ENCODE assay signal across 24 cellular contexts in the genomic region with DNA sequence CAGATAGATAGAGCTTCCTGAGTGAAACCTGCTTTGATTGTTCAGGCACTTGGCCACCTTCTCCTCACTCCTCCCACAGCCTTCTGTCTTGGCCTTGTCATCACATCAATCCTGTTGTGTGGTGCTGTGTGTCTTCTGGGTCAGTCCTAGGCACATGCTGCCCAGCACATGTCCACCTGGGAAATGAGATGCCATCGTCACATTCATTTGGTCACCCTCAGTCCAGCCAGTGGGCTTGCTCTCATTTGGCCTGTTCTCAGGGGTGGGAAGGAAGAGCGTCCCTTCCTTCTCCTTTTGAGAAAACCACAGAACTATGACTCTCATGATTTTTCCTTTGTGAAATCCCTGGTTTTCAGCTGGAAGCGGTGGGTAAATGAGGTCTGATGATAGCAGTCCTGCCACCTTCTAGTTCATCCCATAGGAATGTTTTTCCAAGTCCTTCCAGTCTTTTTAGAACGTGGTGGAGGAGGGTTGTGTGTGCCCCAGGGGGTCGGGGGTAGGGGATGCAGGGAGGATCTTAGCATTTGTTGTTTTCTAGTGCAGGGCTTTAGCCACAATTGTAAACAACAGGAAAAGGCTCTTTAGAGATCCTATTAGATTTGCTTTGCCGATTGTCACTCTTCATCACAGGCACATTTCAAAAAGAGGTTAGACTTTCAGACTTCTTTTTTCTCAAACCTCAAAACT. TPM values are rescaled to one million over a fixed set of nuclear protein-coding genes. Genes with fewer than 3 reads are reported as not detected.
DNase-seq lines count a peak whose midpoint lies in the region; ATAC-seq and TF ChIP-seq lines count a peak whose summit lies in the region.
"Had no signal": no experiment of that assay in that cellular context is flagged by ENCODE, and none has a peak within 500 bp of the region (broad histone marks: within the 10 kb centered on the region; RNA-seq: fewer than 3 reads in every experiment).

No MANE protein-coding gene starts in this region.

- H3K4me3 ChIP-seq in right atrium auricular region (no peak overlapping the region), left lung (no peak overlapping the region), upper lobe of right lung (no peak overlapping the region), HAP-1 (no peak overlapping the region)
- H3K4me3 ChIP-seq: psoas muscle, smooth muscle cell, stomach, transverse colon had no signal

- H3K36me3 Mint-ChIP-seq in activated T-helper 17 cell treated with anti-CD3 and anti-CD28 coated beads, Interleukin-2, amount 50 U/mL, for 72 hours (ENCODE audit: low read depth): no peaks in the 10 kb centered on the region

- no peak overlapping the region for H3K27ac Mint-ChIP-seq in activated T-helper 17 cell treated with anti-CD3 and anti-CD28 coated beads, Interleukin-2, amount 50 U/mL, for 72 hours
- H3K27ac Mint-ChIP-seq: activated CD4-positive, alpha-beta T cell treated with anti-CD3 and anti-CD28 coated beads, Interleukin-2, amount 10 ng/mL, durations not matched to agents 24 days and 14 days; activated CD8-positive, alpha-beta memory T cell treated with anti-CD3 and anti-CD28 coated beads, Interleukin-2, amount 10 ng/mL, durations not matched to agents 7 days and 5 days; activated naive CD8-positive, alpha-beta T cell treated with anti-CD3 and anti-CD28 coated beads, Interleukin-2, amount 10 ng/mL, durations not matched to agents 7 days and 5 days had no signal

- H3K4me1 ChIP-seq in right atrium auricular region (no peaks in the 10 kb centered on the region), left lung (peaks cover 0 to 44% of the 10 kb centered on the region in 2 donors), upper lobe of right lung (peaks cover 13% of the 10 kb centered on the region), HAP-1 (no peaks in the 10 kb centered on the region)
- H3K4me1 ChIP-seq: BE2C, psoas muscle, stomach, transverse colon had no signal

- H3K36me3 ChIP-seq in right atrium auricular region: peaks cover 3% of the 10 kb centered on the region
- H3K36me3 ChIP-seq in left lung: peaks cover 0 to 22% of the 10 kb centered on the region in 2 donors
- peaks cover 10% of the 10 kb centered on the region for H3K36me3 ChIP-seq in upper lobe of right lung
- H3K36me3 ChIP-seq in HAP-1 (replicated peaks): no peaks in the 10 kb centered on the region
- H3K36me3 ChIP-seq: BE2C, brain microvascular endothelial cell, transverse colon had no signal

- H3K27ac ChIP-seq in right atrium auricular region (no peak overlapping the region), left lung (no peak overlapping the region), upper lobe of right lung (no peak overlapping the region)
- H3K27ac ChIP-seq: brain microvascular endothelial cell, psoas muscle, stomach, transverse colon had no signal

- TF ChIP-seq CTCF in right atrium auricular region (IDR thresholded peaks at IDR 0.05): no peak
- no peak for TF ChIP-seq CTCF in left lung (IDR thresholded peaks at IDR 0.05)
- TF ChIP-seq CTCF in upper lobe of right lung (IDR thresholded peaks at IDR 0.05): no peak

- H3K27me3 Mint-ChIP-seq in activated T-helper 17 cell treated with anti-CD3 and anti-CD28 coated beads, Interleukin-2, amount 50 U/mL, for 72 hours: no peaks in the 10 kb centered on the region

- no peaks in the 10 kb centered on the region for H3K9me3 Mint-ChIP-seq in activated T-helper 17 cell treated with anti-CD3 and anti-CD28 coated beads, Interleukin-2, amount 50 U/mL, for 72 hours

- H3K27me3 ChIP-seq in right atrium auricular region (no peaks in the 10 kb centered on the region), left lung (no peaks in the 10 kb centered on the region), upper lobe of right lung (no peaks in the 10 kb centered on the region), HAP-1 (ENCODE audit: low read depth) (no peaks in the 10 kb centered on the region)
- H3K27me3 ChIP-seq: BE2C, brain microvascular endothelial cell, stomach, transverse colon had no signal

- H3K4me3 Mint-ChIP-seq in activated T-helper 17 cell treated with anti-CD3 and anti-CD28 coated beads, Interleukin-2, amount 50 U/mL, for 72 hours: peak overlapping the region; percentile 45
- H3K4me3 Mint-ChIP-seq: activated CD4-positive, alpha-beta T cell treated with anti-CD3 and anti-CD28 coated beads, Interleukin-2, amount 10 ng/mL, durations not matched to agents 24 days and 14 days; activated CD8-positive, alpha-beta memory T cell treated with anti-CD3 and anti-CD28 coated beads, Interleukin-2, amount 10 ng/mL, durations not matched to agents 7 days and 5 days; activated naive CD8-positive, alpha-beta T cell treated with anti-CD3 and anti-CD28 coated beads, Interleukin-2, amount 10 ng/mL, durations not matched to agents 7 days and 5 days had no signal

- in situ Hi-C loops in HAP-1 (cut with MboI; ENCODE audit: low sequenced_read_pairs): no loop called here

- intact Hi-C loops in left cardiac atrium (cut with DNase I) (no loop called here), left lung (cut with DNase I) (no loop called here), upper lobe of right lung (cut with DNase I) (no loop called here)

- H3K4me1 Mint-ChIP-seq in activated T-helper 17 cell treated with anti-CD3 and anti-CD28 coated beads, Interleukin-2, amount 50 U/mL, for 72 hours: peaks cover 18% of the 10 kb centered on the region

- DNase-seq in left cardiac atrium: no peak
- no peak for DNase-seq in right atrium auricular region (ENCODE audit: low spot score)
- peak in 1 of 2 donors; percentile 44 for DNase-seq in left lung
- DNase-seq in upper lobe of right lung: no peak
- no peak for DNase-seq in GDM1 (lab: John Stamatoyannopoulos, UW)
- no peak for DNase-seq in HAP-1 (ENCODE audit: low spot score in 2 of 2)
- DNase-seq in activated CD8-positive, alpha-beta memory T cell treated with anti-CD3 and anti-CD28 coated beads for 24 hours: no peak
- DNase-seq: activated CD4-positive, alpha-beta T cell treated with anti-CD3 and anti-CD28 coated beads, Interleukin-2, amount 10 ng/mL, durations not matched to agents 24 days and 14 days; activated CD8-positive, alpha-beta memory T cell treated with anti-CD3 and anti-CD28 coated beads, Interleukin-2, amount 10 ng/mL, durations not matched to agents 7 days and 5 days; activated naive CD8-positive, alpha-beta T cell treated with anti-CD3 and anti-CD28 coated beads, Interleukin-2, amount 10 ng/mL, durations not matched to agents 7 days and 5 days; BE2C; brain microvascular endothelial cell; NCI-H1105; NCI-H2029; NCI-H345; NCI-H82; OCI-M1; psoas muscle; stimulated activated CD4-positive, alpha-beta T cell treated with anti-CD3 and anti-CD28 coated beads, Interleukin-4, amount 100 ng/mL, for 1 hour; stomach; transverse colon had no signal

- H3K9me3 ChIP-seq in right atrium auricular region (no peaks in the 10 kb centered on the region), left lung (no peaks in the 10 kb centered on the region), upper lobe of right lung (no peaks in the 10 kb centered on the region), HAP-1 (no peaks in the 10 kb centered on the region; the same call in 1 of the 2 replicates)
- H3K9me3 ChIP-seq: BE2C, psoas muscle, stomach, transverse colon had no signal

- ATAC-seq in left cardiac atrium (peak; percentile 53 to 64), left lung (peak; percentile 60), upper lobe of right lung (peak; percentile 68)
- ATAC-seq in activated T-helper 17 cell treated with anti-CD3 and anti-CD28 coated beads, Interleukin-2, amount 50 U/mL, for 72 hours (replicated peaks): peak; percentile 45
- ATAC-seq: activated CD8-positive, alpha-beta memory T cell treated with anti-CD3 and anti-CD28 coated beads, Interleukin-2, amount 10 ng/mL, durations not matched to agents 7 days and 5 days; psoas muscle had no signal

RNA-seq across cellular contexts. Expression of a gene that starts 8.5 kb away (rescaled TPM):
- total RNA-seq in left cardiac atrium: 1 to 10 TPM; 1.5 to 8.7 TPM
- 10 to 100 TPM in 1 of 2 donors, 1 to 10 TPM in 1; 6.7 to 11.6 TPM for total RNA-seq in right atrium auricular region
- under 1 TPM; 0.34 to 0.39 TPM for total RNA-seq in activated T-helper 17 cell treated with anti-CD3 and anti-CD28 coated beads, Interleukin-2, amount 50 U/mL, for 72 hours
- total RNA-seq in left lung: 10 to 100 TPM; 10.6 to 14.5 TPM
- 37.6 TPM for total RNA-seq in upper lobe of right lung
- total RNA-seq: smooth muscle cell had no signal

RNA-seq across cellular contexts. Expression of a gene that starts 9.9 kb away (rescaled TPM):
- total RNA-seq in left cardiac atrium: 10 to 100 TPM in 1 of 2 donors, 1 to 10 TPM in 1; 9.4 to 10.8 TPM
- 1 to 10 TPM; 7.5 to 9.7 TPM for total RNA-seq in right atrium auricular region
- total RNA-seq in activated T-helper 17 cell treated with anti-CD3 and anti-CD28 coated beads, Interleukin-2, amount 50 U/mL, for 72 hours: 10 to 100 TPM; 11.4 to 14.7 TPM
- 10 to 100 TPM; 18.7 to 24.0 TPM for total RNA-seq in left lung
- total RNA-seq in upper lobe of right lung: 26.5 TPM

RNA-seq across cellular contexts. Expression of a gene that starts 29.8 kb away (rescaled TPM):
- total RNA-seq in left cardiac atrium (under 1 TPM; 0.10 to 0.21 TPM), right atrium auricular region (under 1 TPM; 0.20 to 0.67 TPM), left lung (1 to 10 TPM; 3.7 to 5.4 TPM), upper lobe of right lung (7.9 TPM)
- 10 to 100 TPM; 24.3 to 28.8 TPM for total RNA-seq in activated T-helper 17 cell treated with anti-CD3 and anti-CD28 coated beads, Interleukin-2, amount 50 U/mL, for 72 hours
- total RNA-seq: lower leg skin, smooth muscle cell had no signal
